20 cellular contexts compared by ENCODE assay signal in genomic region chrX:103783971-103784370, GRCh38. TPM values are rescaled to one million over a fixed set of nuclear protein-coding genes. Genes with fewer than 3 reads are reported as not detected.
DNase-seq lines count a peak whose midpoint lies in the region; ATAC-seq and TF ChIP-seq lines count a peak whose summit lies in the region.
"Had no signal": no experiment of that assay in that cellular context is flagged by ENCODE, and none has a peak within 500 bp of the region (broad histone marks: within the 10 kb centered on the region; RNA-seq: fewer than 3 reads in every experiment).

No MANE protein-coding gene starts in this region.

- no peak overlapping the region for H3K4me3 ChIP-seq in adipocyte (ENCODE audit: low read length)
- H3K4me3 ChIP-seq in lower leg skin (ENCODE audit: low read depth, poor library complexity, severe bottlenecking), result no peak overlapping the region
- no peak overlapping the region for H3K4me3 ChIP-seq in upper lobe of left lung
- H3K4me3 ChIP-seq: PC-9 had no signal

- TF ChIP-seq EP300 in upper lobe of left lung (IDR thresholded peaks at IDR 0.05), result no peak

- peak; percentile 41 for DNase-seq in Ammon's horn (ENCODE audit: low spot score)
- peak; percentile 13 for DNase-seq in adipocyte (ENCODE audit: low read depth)
- peak; percentile 33 to 78 for DNase-seq in lower leg skin (ENCODE audit: low spot score in 2 of 2)
- no peak for DNase-seq in sciatic nerve (ENCODE audit: low spot score)
- DNase-seq in superior temporal gyrus (ENCODE audit: extremely low spot score), result no peak
- DNase-seq in upper lobe of left lung, result no peak
- DNase-seq: Calu3; CD4-positive, alpha-beta T cell; GDM1; H7; NCI-H1105; NCI-H1694 treated with DMSO at 0.1 percent for 48 hours; NCI-H2171; NCI-H774; PC-9 had no signal

- intact Hi-C loops in lower leg skin (cut with DNase I; ENCODE audit: low total_unique reads), result no loop called here
- intact Hi-C loops in sciatic nerve (cut with DNase I), result no loop called here

- no peak overlapping the region for H3K27ac ChIP-seq in upper lobe of left lung
- H3K27ac ChIP-seq: KMS-11, PC-9 had no signal

- H3K4me1 ChIP-seq in adipocyte (ENCODE audit: control insufficient read depth, insufficient read depth, low read length) (peaks cover 18% of the 10 kb centered on the region), upper lobe of left lung (no peaks in the 10 kb centered on the region)

- TF ChIP-seq POLR2A in lower leg skin (IDR thresholded peaks at IDR 0.05) (no peak), upper lobe of left lung (IDR thresholded peaks at IDR 0.05) (no peak)

- H3K27me3 ChIP-seq in adipocyte (replicated peaks; ENCODE audit: control insufficient read depth, insufficient read depth, low read length) (peaks cover 42% of the 10 kb centered on the region), upper lobe of left lung (no peaks in the 10 kb centered on the region)

- TF ChIP-seq CTCF in lower leg skin (IDR thresholded peaks at IDR 0.05) (no peak), upper lobe of left lung (IDR thresholded peaks at IDR 0.05) (no peak)

- WGBS in lower leg skin, 2 donors, result 46 to 58% methylated on average over 2 of the region's 2 CpGs
- 72 to 73% methylated on average over 2 of the region's 2 CpGs for WGBS in upper lobe of left lung, 2 donors

- no peaks in the 10 kb centered on the region for H3K36me3 ChIP-seq in adipocyte (ENCODE audit: control insufficient read depth, insufficient read depth, low read length, severe bottlenecking)
- H3K36me3 ChIP-seq in upper lobe of left lung, result no peaks in the 10 kb centered on the region

- ATAC-seq in sciatic nerve, result peak; percentile 59
- ATAC-seq in GM18909 (IDR thresholded peaks at IDR 0.05; ENCODE audit: poor library complexity, unreplicated experiment), result no peak
- ATAC-seq in upper lobe of left lung (ENCODE audit: low FRiP score in 2 of 2), result no peak

- H3K9ac ChIP-seq in adipocyte (ENCODE audit: low read length), result no peak overlapping the region
- H3K9ac ChIP-seq: KMS-11 had no signal

- H3K9me3 ChIP-seq in adipocyte (ENCODE audit: control insufficient read depth, low read length) (no peaks in the 10 kb centered on the region), upper lobe of left lung (no peaks in the 10 kb centered on the region)

RNA-seq across cellular contexts. Expression of gene PLP1, which starts 7.3 kb away (rescaled TPM):
- total RNA-seq in lower leg skin (10 to 100 TPM in 2 of 4 donors, 1 to 10 TPM in 2; 5.4 to 15.7 (median 10.6) TPM), sciatic nerve (637 TPM), upper lobe of left lung (1 to 10 TPM in 1 of 6 donors, under 1 TPM in 1, not detected in 4; 0.49 to 2.1 TPM)
- total RNA-seq: B cell; Calu3; CD4-positive, alpha-beta T cell; MCF 10A; NCI-H460; PC-9 had no signal

RNA-seq across cellular contexts. Expression of gene RAB9B, which starts 48.1 kb away (rescaled TPM):
- total RNA-seq in lower leg skin, result under 1 TPM; 0.11 to 0.55 (median 0.32) TPM
- total RNA-seq in sciatic nerve, result 3.8 TPM
- 1 to 10 TPM in 2 of 6 donors, under 1 TPM in 3, not detected in 1; 0.37 to 1.1 (median 0.84) TPM for total RNA-seq in upper lobe of left lung
- total RNA-seq: PC-9 had no signal

Comparison
In these comparisons a context has a peak if more than half of its experiments do, and no peak if none do; other contexts are left out.
1. DNase-seq: peak in Ammon's horn (single experiment), adipocyte (single experiment) and lower leg skin (2 of 2); none in sciatic nerve (single experiment), superior temporal gyrus (single experiment) and upper lobe of left lung (0 of 2).
2. RNA of gene PLP1, which starts 7.3 kb away (total RNA-seq): 637 TPM in sciatic nerve (single experiment); 5.4 to 15.7 TPM in lower leg skin and 0.49 to 2.1 TPM in upper lobe of left lung; every median in the first group is over 10 times any median in the second.